In the genomic region with DNA sequence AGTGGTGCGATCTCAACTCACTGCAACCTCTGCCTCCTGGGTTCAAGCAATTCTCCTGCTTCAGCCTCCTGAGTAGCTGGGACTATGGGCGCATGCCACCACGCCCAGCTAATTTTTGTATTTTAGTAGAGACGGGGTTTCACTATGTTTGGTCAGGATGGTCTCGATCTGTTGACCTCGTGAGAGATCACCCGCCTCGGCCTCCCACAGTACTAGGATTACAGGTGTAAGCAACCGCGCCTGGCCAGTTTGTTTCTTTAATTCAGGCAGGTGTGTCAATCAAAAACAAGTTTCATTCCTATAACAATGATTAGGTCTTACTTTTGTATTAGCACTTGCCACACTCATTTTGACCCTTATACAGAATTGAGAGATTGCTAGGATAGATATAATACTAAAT, we compare ENCODE assay signal across 7 cellular contexts. TPM values are rescaled to one million over a fixed set of nuclear protein-coding genes. Genes with fewer than 3 reads are reported as not detected.
DNase-seq lines count a peak whose midpoint lies in the region; ATAC-seq and TF ChIP-seq lines count a peak whose summit lies in the region.
"Not testable (repeated sequence)": the region's sequence is repeated elsewhere in the genome, so short reads cannot be mapped to it uniquely, and the experiment has no call there.

No MANE protein-coding gene starts in this region.

- peaks cover 24% of the 10 kb centered on the region for H3K36me3 Mint-ChIP-seq in CD4-positive, CD25-positive, alpha-beta regulatory T cell
- H3K36me3 Mint-ChIP-seq in IgD-negative memory B cell = not testable (repeated sequence)
- H3K36me3 Mint-ChIP-seq in activated CD4-positive, alpha-beta T cell treated with anti-CD3 and anti-CD28 coated beads, Interleukin-2, amount 10 ng/mL, durations not matched to agents 7 days and 5 days (ENCODE audit: low read depth) = peaks cover 32% of the 10 kb centered on the region
- peaks cover 28% of the 10 kb centered on the region for H3K36me3 Mint-ChIP-seq in brain
- H3K36me3 Mint-ChIP-seq in natural killer cell = peaks cover 14% of the 10 kb centered on the region
- peaks cover 25% of the 10 kb centered on the region for H3K36me3 Mint-ChIP-seq in neural crest cell (ENCODE audit: low read depth)
- peaks cover 17% of the 10 kb centered on the region for H3K36me3 Mint-ChIP-seq in progenitor cell of endocrine pancreas (ENCODE audit: insufficient read depth)

- H3K27me3 ChIP-seq in CD4-positive, CD25-positive, alpha-beta regulatory T cell (ENCODE audit: control insufficient read depth, insufficient read depth, low read length) = not testable (repeated sequence)

- H3K27me3 Mint-ChIP-seq in CD4-positive, CD25-positive, alpha-beta regulatory T cell; IgD-negative memory B cell; activated CD4-positive, alpha-beta T cell treated with anti-CD3 and anti-CD28 coated beads, Interleukin-2, amount 10 ng/mL, durations not matched to agents 7 days and 5 days; progenitor cell of endocrine pancreas: not testable (repeated sequence)
- H3K27me3 Mint-ChIP-seq in brain (peaks cover 23% of the 10 kb centered on the region), natural killer cell (ENCODE audit: low read depth in 2 of 2) (peaks cover 0 to 12% of the 10 kb centered on the region in 2 donors), neural crest cell (ENCODE audit: low read depth) (peaks cover 12% of the 10 kb centered on the region)

- POLR2A ChIA-PET in activated CD4-positive, alpha-beta T cell treated with anti-CD3 and anti-CD28 coated beads, Interleukin-2, amount 10 ng/mL, durations not matched to agents 7 days and 5 days (lab: Charles Lee) = not testable (repeated sequence)

- peak overlapping the region in 3 of 4 donors; percentile 1 to 95 (median 9) for H3K4me3 Mint-ChIP-seq in CD4-positive, CD25-positive, alpha-beta regulatory T cell
- H3K4me3 Mint-ChIP-seq in IgD-negative memory B cell (peak overlapping the region in 3 of 4 donors; percentile 23 to 93 (median 45)), brain (peak overlapping the region in 3 of 5 experiments; percentile 4 to 65 (median 45)), natural killer cell (peak overlapping the region; percentile 21), neural crest cell (peak overlapping the region; percentile 44), progenitor cell of endocrine pancreas (ENCODE audit: low read depth) (peak overlapping the region; percentile 12)
- H3K4me3 Mint-ChIP-seq in activated CD4-positive, alpha-beta T cell treated with anti-CD3 and anti-CD28 coated beads, Interleukin-2, amount 10 ng/mL, durations not matched to agents 7 days and 5 days = peak overlapping the region; percentile 41

- H3K4me1 ChIP-seq in CD4-positive, CD25-positive, alpha-beta regulatory T cell (ENCODE audit: control insufficient read depth, insufficient read depth, low read length, poor library complexity, severe bottlenecking) = peaks cover 16% of the 10 kb centered on the region

- not testable (repeated sequence) for H3K27ac Mint-ChIP-seq in CD4-positive, CD25-positive, alpha-beta regulatory T cell; activated CD4-positive, alpha-beta T cell treated with anti-CD3 and anti-CD28 coated beads, Interleukin-2, amount 10 ng/mL, durations not matched to agents 7 days and 5 days; brain; natural killer cell; neural crest cell (ENCODE audit: unreplicated experiment); progenitor cell of endocrine pancreas
- peak overlapping the region in 1 of 3 donors; percentile 69 for H3K27ac Mint-ChIP-seq in IgD-negative memory B cell

- H3K9me3 ChIP-seq in CD4-positive, CD25-positive, alpha-beta regulatory T cell (ENCODE audit: control insufficient read depth in 2 of 2, low read length in 2 of 2) = peaks cover 4 to 13% of the 10 kb centered on the region in 2 experiments

- intact Hi-C loops in natural killer cell (cut with micrococcal nuclease) = not testable (repeated sequence)

- not testable (repeated sequence) for DNase-seq in CD4-positive, CD25-positive, alpha-beta regulatory T cell; activated CD4-positive, alpha-beta T cell treated with anti-CD3 and anti-CD28 coated beads, Interleukin-2, amount 10 ng/mL, durations not matched to agents 7 days and 5 days; natural killer cell; neural crest cell (ENCODE audit: low read depth, low spot score); progenitor cell of endocrine pancreas (ENCODE audit: low spot score, unreplicated experiment)

- CTCF ChIA-PET in activated CD4-positive, alpha-beta T cell treated with anti-CD3 and anti-CD28 coated beads, Interleukin-2, amount 10 ng/mL, durations not matched to agents 7 days and 5 days (lab: Charles Lee) = interaction anchor here (1.5 kb wide), 1 partner anchor 38 kb away, joined by 3 read pairs; no protein-coding TSS in a partner anchor

- TF ChIP-seq CTCF in brain (conservative IDR thresholded peaks at IDR 0.05); natural killer cell (IDR thresholded peaks at IDR 0.05); neural crest cell (conservative IDR thresholded peaks at IDR 0.05); progenitor cell of endocrine pancreas (IDR thresholded peaks at IDR 0.05; ENCODE audit: unreplicated experiment): not testable (repeated sequence)

- H3K4me3 ChIP-seq in CD4-positive, CD25-positive, alpha-beta regulatory T cell (ENCODE audit: low read depth, low read length) = not testable (repeated sequence)

- H3K9me3 Mint-ChIP-seq in CD4-positive, CD25-positive, alpha-beta regulatory T cell = peaks cover 0 to 10% (median 4%) of the 10 kb centered on the region in 7 donors
- H3K9me3 Mint-ChIP-seq in IgD-negative memory B cell; activated CD4-positive, alpha-beta T cell treated with anti-CD3 and anti-CD28 coated beads, Interleukin-2, amount 10 ng/mL, durations not matched to agents 7 days and 5 days; brain; natural killer cell; neural crest cell; progenitor cell of endocrine pancreas (ENCODE audit: low read depth): not testable (repeated sequence)

- peaks cover 18% of the 10 kb centered on the region for H3K36me3 ChIP-seq in CD4-positive, CD25-positive, alpha-beta regulatory T cell (ENCODE audit: control insufficient read depth, insufficient read depth, low read length)

- not testable (repeated sequence) for H3K27ac ChIP-seq in CD4-positive, CD25-positive, alpha-beta regulatory T cell (ENCODE audit: insufficient read depth, low read length, poor library complexity, severe bottlenecking)

- peaks cover 21 to 34% (median 27%) of the 10 kb centered on the region in 4 donors for H3K4me1 Mint-ChIP-seq in CD4-positive, CD25-positive, alpha-beta regulatory T cell
- H3K4me1 Mint-ChIP-seq in IgD-negative memory B cell (peaks cover 15 to 26% (median 16%) of the 10 kb centered on the region in 3 donors), brain (peaks cover 38% of the 10 kb centered on the region), natural killer cell (peaks cover 26 to 31% of the 10 kb centered on the region in 2 donors), neural crest cell (peaks cover 38% of the 10 kb centered on the region), progenitor cell of endocrine pancreas (ENCODE audit: low read depth) (peaks cover 24% of the 10 kb centered on the region)
- peaks cover 33% of the 10 kb centered on the region for H3K4me1 Mint-ChIP-seq in activated CD4-positive, alpha-beta T cell treated with anti-CD3 and anti-CD28 coated beads, Interleukin-2, amount 10 ng/mL, durations not matched to agents 7 days and 5 days

- ATAC-seq in CD4-positive, CD25-positive, alpha-beta regulatory T cell (ENCODE audit: low read depth in 2 of 2); natural killer cell: not testable (repeated sequence)

RNA-seq across cellular contexts. Expression of a gene that starts 1.6 kb away (rescaled TPM):
- 31.1 TPM for total RNA-seq in CD4-positive, CD25-positive, alpha-beta regulatory T cell
- polyA plus RNA-seq in CD4-positive, CD25-positive, alpha-beta regulatory T cell = 10 to 100 TPM; 19.7 to 29.5 (median 23.7) TPM
- polyA plus RNA-seq in IgD-negative memory B cell = 10.0 TPM
- total RNA-seq in activated CD4-positive, alpha-beta T cell treated with anti-CD3 and anti-CD28 coated beads, Interleukin-2, amount 10 ng/mL, durations not matched to agents 7 days and 5 days = 10 to 100 TPM; 20.0 to 21.8 TPM
- 9.8 TPM for polyA plus RNA-seq in brain (ENCODE audit: insufficient read depth, low read depth, low replicate concordance)
- total RNA-seq in natural killer cell = 10 to 100 TPM; 27.5 to 31.3 (median 29.6) TPM
- total RNA-seq in neural crest cell = 25.6 and 25.9 TPM in 2 replicates
- 20.2 and 20.8 TPM in 2 replicates for total RNA-seq in progenitor cell of endocrine pancreas
